ENCODE assay signal across 8 cellular contexts in the genomic region with DNA sequence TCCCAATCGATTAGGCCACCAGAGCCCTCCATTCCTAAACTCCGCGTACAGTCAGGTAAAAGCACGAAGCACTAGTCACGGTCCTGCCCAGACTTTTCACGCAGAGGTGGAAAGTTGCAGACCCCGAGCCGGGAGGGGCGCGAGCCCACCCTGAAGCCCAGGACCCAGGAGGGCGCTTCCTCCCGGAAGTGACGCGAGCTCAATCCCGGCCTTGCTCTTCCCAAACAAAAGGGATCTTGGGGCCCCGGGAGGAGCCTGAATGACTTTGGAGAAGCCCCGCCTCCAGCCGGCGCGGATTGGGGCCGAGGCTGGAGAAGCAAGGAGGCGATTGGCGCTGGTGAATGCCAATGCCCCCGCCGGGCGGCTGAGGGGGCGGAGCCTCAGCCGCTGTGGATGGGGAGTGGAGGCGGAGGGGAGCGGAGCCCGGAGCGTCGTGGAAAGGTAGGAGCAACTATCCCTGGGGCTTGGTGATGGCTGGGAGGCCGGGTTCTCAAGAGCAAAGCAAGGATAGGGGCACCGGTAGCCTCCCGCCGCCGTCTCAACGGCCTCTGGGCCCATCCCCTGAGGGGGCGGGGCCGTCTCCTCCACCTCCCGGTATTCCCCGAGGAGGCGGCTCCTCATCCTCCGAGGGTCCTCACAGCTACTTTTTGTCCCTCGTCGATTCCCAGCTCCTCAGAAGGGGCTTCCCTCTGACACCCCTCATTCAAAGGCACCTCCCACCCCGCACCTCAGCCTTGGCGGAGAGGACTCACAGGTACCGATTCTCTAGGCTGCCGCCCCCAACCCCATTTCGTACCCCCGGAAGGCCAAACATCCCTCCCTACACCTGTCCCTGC. TPM values are rescaled to one million over a fixed set of nuclear protein-coding genes. Genes with fewer than 3 reads are reported as not detected.
DNase-seq lines count a peak whose midpoint lies in the region; ATAC-seq and TF ChIP-seq lines count a peak whose summit lies in the region.

A gene with protein sequence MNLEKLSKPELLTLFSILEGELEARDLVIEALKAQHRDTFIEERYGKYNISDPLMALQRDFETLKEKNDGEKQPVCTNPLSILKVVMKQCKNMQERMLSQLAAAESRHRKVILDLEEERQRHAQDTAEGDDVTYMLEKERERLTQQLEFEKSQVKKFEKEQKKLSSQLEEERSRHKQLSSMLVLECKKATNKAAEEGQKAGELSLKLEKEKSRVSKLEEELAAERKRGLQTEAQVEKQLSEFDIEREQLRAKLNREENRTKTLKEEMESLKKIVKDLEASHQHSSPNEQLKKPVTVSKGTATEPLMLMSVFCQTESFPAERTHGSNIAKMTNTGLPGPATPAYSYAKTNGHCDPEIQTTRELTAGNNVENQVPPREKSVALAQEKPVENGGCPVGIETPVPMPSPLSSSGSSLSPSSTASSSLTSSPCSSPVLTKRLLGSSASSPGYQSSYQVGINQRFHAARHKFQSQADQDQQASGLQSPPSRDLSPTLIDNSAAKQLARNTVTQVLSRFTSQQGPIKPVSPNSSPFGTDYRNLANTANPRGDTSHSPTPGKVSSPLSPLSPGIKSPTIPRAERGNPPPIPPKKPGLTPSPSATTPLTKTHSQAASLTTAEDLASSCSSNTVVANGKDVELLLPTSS (plus strand): TSS at position 383 of the 836 bp plus-strand sequence. CDS start 19,952 bp downstream, outside the sequence.

- CTCF ChIA-PET in AG04450 (lab: Charles Lee): interaction anchor here (0.6 to 4.5 kb wide), 5 partner anchors 10 to 218 kb away, joined by 3 to 46 read pairs (median 4); no protein-coding TSS in a partner anchor

- H3K9me3 Mint-ChIP-seq in chondrocyte (ENCODE audit: low read depth): no peaks in the 10 kb centered on the region

- peaks cover 80% of the 10 kb centered on the region for H3K4me1 Mint-ChIP-seq in chondrocyte (ENCODE audit: low read depth)

- DNase-seq in AG04450 (ENCODE audit: low read depth, low spot score) (peak; percentile 85), NCI-H345 (lab: John Stamatoyannopoulos, UW) (peak; percentile 99), chondrocyte (ENCODE audit: low spot score) (peak; percentile 97), kidney glomerular epithelial cell (lab: John Stamatoyannopoulos, UW) (peak; percentile 94)
- peak; percentile 67 to 73 for DNase-seq in activated CD4-positive, alpha-beta T cell treated with anti-CD3 and anti-CD28 coated beads for 24 hours (ENCODE audit: low read depth in 2 of 2)
- DNase-seq in stimulated activated CD4-positive, alpha-beta T cell treated with anti-CD3 and anti-CD28 coated beads, Interleukin-15, amount 100 ng/mL, for 48 hours (ENCODE audit: low read depth in 2 of 2): peak; percentile 53 to 79

- peak within 1 kb of the TSS; percentile 91 for H3K4me3 Mint-ChIP-seq in chondrocyte (ENCODE audit: unreplicated experiment)

- ATAC-seq in GM19023 (IDR thresholded peaks at IDR 0.05; ENCODE audit: unreplicated experiment): peak; percentile 83
- peak; percentile 77 for ATAC-seq in HG03196 (IDR thresholded peaks at IDR 0.05; ENCODE audit: unreplicated experiment)

- no peaks in the 10 kb centered on the region for H3K27me3 Mint-ChIP-seq in chondrocyte (ENCODE audit: low read depth)

- peak within 1 kb of the TSS; percentile 97 for H3K4me3 ChIP-seq in AG04450 (ENCODE audit: low read depth, low read length)

- H3K36me3 Mint-ChIP-seq in chondrocyte (ENCODE audit: low read depth): peaks cover 2% of the 10 kb centered on the region

- TF ChIP-seq CTCF in AG04450 (IDR thresholded peaks at IDR 0.05; ENCODE audit: low read depth, low read length) (no peak), chondrocyte (IDR thresholded peaks at IDR 0.05) (no peak)

- H3K27ac Mint-ChIP-seq in chondrocyte (ENCODE audit: unreplicated experiment): peak within 1 kb of the TSS; percentile 99

- H3K27me3 ChIP-seq in AG04450 (ENCODE audit: control insufficient read depth, insufficient read depth, low read length): no peaks in the 10 kb centered on the region

- peak within 1 kb of the TSS; percentile 94 for H3K27ac ChIP-seq in AG04450 (ENCODE audit: low read depth, low read length)

- H3K9me3 ChIP-seq in AG04450 (ENCODE audit: control insufficient read depth, insufficient read depth, low read length): no peaks in the 10 kb centered on the region

- POLR2A ChIA-PET in AG04450 (lab: Yijun Ruan, JAX): interaction anchor here (0.6 to 1.1 kb wide), 2 partner anchors 117 to 223 kb away, joined by 3 to 6 read pairs; partner anchors contain the start of genes CAPZA1 and ST7L

RNA-seq across cellular contexts. Expression of the gene that starts here (rescaled TPM):
- 23.6 and 30.5 TPM in 2 replicates for polyA plus RNA-seq in AG04450 (2011; rRNA removed)
- polyA minus RNA-seq in AG04450 (2011; rRNA and poly(A)+ RNA removed): 46.2 and 52.6 TPM in 2 replicates
- 52.2 to 58.7 TPM (median 52.4 TPM) in 3 replicates for total RNA-seq in chondrocyte

Comparison
In these comparisons a context has a peak if more than half of its experiments do, and no peak if none do; other contexts are left out.
1. Peak in every context shown above with its lines: DNase-seq, ATAC-seq, H3K4me3 ChIP-seq and H3K27ac ChIP-seq.